18 cellular contexts compared by ENCODE assay signal in genomic region chr10:126584836-126585235, GRCh38.
DNase-seq lines count a peak whose midpoint lies in the region; ATAC-seq, FAIRE-seq and TF ChIP-seq lines count a peak whose summit lies in the region.
"Had no signal": no experiment of that assay in that cellular context is flagged by ENCODE, and none has a peak within 500 bp of the region (broad histone marks: within the 10 kb centered on the region; RNA-seq: fewer than 3 reads in every experiment).

No MANE protein-coding gene starts in this region.

- no peaks in the 10 kb centered on the region for H3K79me2 ChIP-seq in GM23338 (replicated peaks; ENCODE audit: insufficient read depth)
- H3K79me2 ChIP-seq in H1 (ENCODE audit: control insufficient read depth in 1 of 2, insufficient read depth in 2 of 2, low read length in 2 of 2) = no peaks in the 10 kb centered on the region
- H3K79me2 ChIP-seq in trophoblast cell (ENCODE audit: control insufficient read depth, insufficient read depth, low read length, poor library complexity) = no peaks in the 10 kb centered on the region

- no peak overlapping the region for H2BK12ac ChIP-seq in H1 (ENCODE audit: low read depth, low read length)
- no peak overlapping the region for H2BK12ac ChIP-seq in trophoblast cell (ENCODE audit: low read length)

- H2BK5ac ChIP-seq in H1 (ENCODE audit: low read depth, low read length) (no peak overlapping the region), trophoblast cell (ENCODE audit: low read depth, low read length, poor library complexity) (no peak overlapping the region)

- no peak for TF ChIP-seq POLR2A in H1 (IDR thresholded peaks at IDR 0.05; ENCODE audit: control extremely low read depth in 1 of 2, low read depth in 2 of 2, low read length in 2 of 2)

- H2BK120ac ChIP-seq in H1 (replicated peaks; ENCODE audit: low read depth, low read length) (no peak overlapping the region), trophoblast cell (ENCODE audit: insufficient read depth, low read length, poor library complexity) (no peak overlapping the region)

- no peaks in the 10 kb centered on the region for H3K36me3 ChIP-seq in GM23338 (ENCODE audit: insufficient read depth)
- no peaks in the 10 kb centered on the region for H3K36me3 ChIP-seq in HEK293 (ENCODE audit: control insufficient read depth in 2 of 2, insufficient read depth in 1 of 2, low read length in 2 of 2)
- no peaks in the 10 kb centered on the region for H3K36me3 ChIP-seq in H1 (ENCODE audit: control insufficient read depth in 2 of 4, insufficient read depth in 4 of 4, low read length in 3 of 4)
- no peaks in the 10 kb centered on the region for H3K36me3 ChIP-seq in trophoblast cell (ENCODE audit: control insufficient read depth in 1 of 2, insufficient read depth in 2 of 2, low read length in 2 of 2)

- H3K56ac ChIP-seq in H1 (replicated peaks; ENCODE audit: insufficient read length, low read depth, low read length) = no peak overlapping the region

- H4K20me1 ChIP-seq in GM23338 (replicated peaks; ENCODE audit: insufficient read depth) (no peaks in the 10 kb centered on the region), H1 (replicated peaks in 1 of 2; ENCODE audit: control insufficient read depth in 1 of 2, insufficient read depth in 2 of 2, low read length in 2 of 2) (no peaks in the 10 kb centered on the region)

- H3K9ac ChIP-seq in H1 (replicated peaks in 1 of 4; ENCODE audit: extremely low read depth in 1 of 4, low read depth in 3 of 4, low read length in 3 of 4) (no peak overlapping the region), trophoblast cell (ENCODE audit: low read length) (peak overlapping the region; percentile 50)

- TF ChIP-seq CTCF in GM23338 (conservative IDR thresholded peaks at IDR 0.05; ENCODE audit: low read depth in 2 of 2) = no peak
- no peak for TF ChIP-seq CTCF in HEK293 (tag by site-specific recombination; IDR thresholded peaks at IDR 0.05)
- no peak for TF ChIP-seq CTCF in H1 (IDR thresholded peaks at IDR 0.05; ENCODE audit: control extremely low read depth in 1 of 3, insufficient read depth in 1 of 3, low read depth in 1 of 3, low read length in 3 of 3)
- TF ChIP-seq CTCF in foreskin fibroblast (IDR thresholded peaks at IDR 0.05; ENCODE audit: low read depth, low read length) = no peak

- H3K27ac ChIP-seq in GM23338 (ENCODE audit: low read depth) = no peak overlapping the region
- H3K27ac ChIP-seq in HEK293 (ENCODE audit: extremely low read depth, low read depth, low read length) = no peak overlapping the region
- no peak overlapping the region for H3K27ac ChIP-seq in H1 (ENCODE audit: low read depth, low read length)
- H3K27ac ChIP-seq in trophoblast cell (ENCODE audit: low read depth, low read length) = no peak overlapping the region
- H3K27ac ChIP-seq: A549 had no signal

- FAIRE-seq in H1 (lab: Jason Lieb, UNC) = no peak
- FAIRE-seq: A549, D721Med, GM12892, GM19239 had no signal

- 78% methylated on average over 3 of the region's 3 CpGs; no CpG with 5 or more reads in 1 of the 2 experiments for WGBS in H1 (ENCODE audit: extremely low coverage in 1 of 2, insufficient coverage in 1 of 2, insufficient read length in 1 of 2, insufficient replicate concordance in 2 of 2, low coverage in 1 of 2, low lambda C conversion rate in 2 of 2, missing lambda C conversion rate in 1 of 2), 2 experiments
- no CpG with 5 or more reads among the region's 3 CpGs for WGBS in trophoblast cell (ENCODE audit: extremely low coverage, insufficient coverage, insufficient read length)

- TF ChIP-seq RAD21 in H1 (IDR thresholded peaks at IDR 0.05 in 1 of 2, conservative IDR thresholded peaks at IDR 0.05 in 1 of 2; ENCODE audit: low read depth in 2 of 2, low read length in 2 of 2) = no peak

- H3K18ac ChIP-seq in H1 (ENCODE audit: extremely low read depth, low read length) (no peak overlapping the region), trophoblast cell (ENCODE audit: low read length) (no peak overlapping the region)

- POLR2A ChIA-PET in HEK293 (lab: Yijun Ruan, JAX) = no interaction called here
- POLR2A ChIA-PET in H1 (lab: Charles Lee; ENCODE audit: partially characterized antibody) = no interaction called here

- CTCF ChIA-PET in HEK293 (lab: Yijun Ruan, JAX) (interaction anchor here (0.7 kb wide), 1 partner anchor 11 kb away, joined by 4 read pairs; no protein-coding TSS in a partner anchor), H1 (lab: Charles Lee; ENCODE audit: partially characterized antibody) (interaction anchor here (1.0 kb wide), 2 partner anchors 14 to 24 kb away, joined by 3 to 5 read pairs; no protein-coding TSS in a partner anchor)

- no peaks in the 10 kb centered on the region for H3F3A ChIP-seq in GM23338 (replicated peaks; ENCODE audit: low read depth)

- H3K23ac ChIP-seq in H1 (ENCODE audit: insufficient read length) (no peak overlapping the region), trophoblast cell (ENCODE audit: low read length) (no peak overlapping the region)

- H3K27me3 ChIP-seq in GM23338 (ENCODE audit: insufficient read depth) (no peaks in the 10 kb centered on the region), H1 (replicated peaks in 1 of 4; ENCODE audit: control insufficient read depth in 3 of 4, extremely low read depth in 1 of 4, insufficient read depth in 3 of 4, low read length in 3 of 4) (no peaks in the 10 kb centered on the region), trophoblast cell (ENCODE audit: insufficient read depth, low read length) (no peaks in the 10 kb centered on the region)

- peaks cover 6% of the 10 kb centered on the region for H3K27me3 Mint-ChIP-seq in GM23338 (ENCODE audit: insufficient read depth, low read depth, poor library complexity)

- peak overlapping the region; percentile 23; the same call in 1 of the 3 replicates for H3K4me3 Mint-ChIP-seq in GM23338
- H3K4me3 Mint-ChIP-seq: CD14-positive monocyte; CD8-positive, alpha-beta T cell; H9; HFFc6; IgD-negative memory B cell had no signal

- no peaks in the 10 kb centered on the region for H3K9me3 ChIP-seq in HEK293 (ENCODE audit: control insufficient read depth, insufficient read depth, low read depth, low read length)
- no peaks in the 10 kb centered on the region for H3K9me3 ChIP-seq in H1 (ENCODE audit: insufficient read depth in 2 of 2, low read depth in 1 of 2, low read length in 1 of 2)
- peaks cover 3% of the 10 kb centered on the region for H3K9me3 ChIP-seq in trophoblast cell (ENCODE audit: insufficient read depth, low read depth, low read length)
- H3K9me3 ChIP-seq: A549 had no signal

- no peak for TF ChIP-seq EP300 in H1 (IDR thresholded peaks at IDR 0.05; ENCODE audit: borderline replicate concordance in 1 of 2, low read depth in 2 of 2, low read length in 2 of 2)

- peak; percentile 62 for ATAC-seq in GM23338
- ATAC-seq: A549; CD8-positive, alpha-beta T cell had no signal

- 0 out of 2 replicates have a peak overlapping the region, but pooled peaks have one; percentile 12 for H3K4me2 ChIP-seq in GM23338
- no peak overlapping the region for H3K4me2 ChIP-seq in H1 (ENCODE audit: insufficient read depth in 1 of 2, low read depth in 2 of 2, low read length in 2 of 2)
- H3K4me2 ChIP-seq in trophoblast cell (ENCODE audit: low read length) = no peak overlapping the region
- H3K4me2 ChIP-seq: A549 had no signal

- H4K8ac ChIP-seq in H1 (ENCODE audit: extremely low read depth, insufficient read depth, low read length) (no peak overlapping the region), trophoblast cell (ENCODE audit: low read depth, low read length) (no peak overlapping the region)

- no peaks in the 10 kb centered on the region for H3K79me1 ChIP-seq in H1 (ENCODE audit: low read depth, low read length)
- no peaks in the 10 kb centered on the region for H3K79me1 ChIP-seq in trophoblast cell (ENCODE audit: low read length)

- H2BK15ac ChIP-seq in H1 (ENCODE audit: low read length) = no peak overlapping the region

- H3K9me2 ChIP-seq in GM23338 (ENCODE audit: insufficient read depth) = peaks cover 7% of the 10 kb centered on the region; the same call in 1 of the 2 replicates

- H2AFZ ChIP-seq in GM23338 = no peak overlapping the region
- H2AFZ ChIP-seq in H1 (ENCODE audit: low read length) = no peak overlapping the region
- H2AFZ ChIP-seq in trophoblast cell (ENCODE audit: insufficient read depth, low read length, poor library complexity) = no peak overlapping the region

- H3K14ac ChIP-seq in H1 (ENCODE audit: insufficient read length) (no peak overlapping the region), trophoblast cell (ENCODE audit: low read length) (no peak overlapping the region)

- H2AK5ac ChIP-seq in H1 (ENCODE audit: low read depth, low read length) (no peak overlapping the region), trophoblast cell (ENCODE audit: low read length) (no peak overlapping the region)

- H2BK20ac ChIP-seq in H1 (ENCODE audit: low read length) = 0 out of 2 replicates have a peak overlapping the region, but pooled peaks have one; percentile 23

- DNase-seq in GM23338 (ENCODE audit: low spot score) = no peak
- DNase-seq in H1 (ENCODE audit: low read depth in 1 of 2, low spot score in 2 of 2) = no peak
- no peak for DNase-seq in trophoblast cell
- DNase-seq in foreskin fibroblast = no peak
- no peak for DNase-seq in AML-193 (lab: John Stamatoyannopoulos, UW)
- DNase-seq: CD8-positive, alpha-beta T cell; COR-L47; DND-41; GDM1; H9; HFFc6 had no signal

- H4K5ac ChIP-seq in H1 (ENCODE audit: insufficient read length, low read depth, low read length) = no peak overlapping the region

- H4K91ac ChIP-seq in H1 (replicated peaks; ENCODE audit: insufficient read length, low read length) = no peak overlapping the region
- no peak overlapping the region for H4K91ac ChIP-seq in trophoblast cell (ENCODE audit: low read depth, low read length)

- no peak overlapping the region for H3K27ac Mint-ChIP-seq in GM23338
- H3K27ac Mint-ChIP-seq: CD8-positive, alpha-beta T cell; HFFc6; IgD-negative memory B cell had no signal

- peaks cover 19% of the 10 kb centered on the region; the same call in 1 of the 2 replicates for H3K4me1 ChIP-seq in GM23338 (ENCODE audit: insufficient read depth)
- H3K4me1 ChIP-seq in HEK293 (ENCODE audit: control insufficient read depth, insufficient read depth, low read length) = no peaks in the 10 kb centered on the region
- H3K4me1 ChIP-seq in H1 (replicated peaks in 1 of 4; ENCODE audit: control insufficient read depth in 3 of 4, insufficient read depth in 4 of 4, low read length in 3 of 4) = peaks cover 0 to 8% (median 6%) of the 10 kb centered on the region in 4 experiments; a peak in 5 of 7 replicates
- no peaks in the 10 kb centered on the region for H3K4me1 ChIP-seq in trophoblast cell (ENCODE audit: control insufficient read depth in 1 of 2, insufficient read depth in 2 of 2, low read length in 2 of 2)
- H3K4me1 ChIP-seq: A549 had no signal

- no peak overlapping the region for H3K4ac ChIP-seq in H1 (replicated peaks; ENCODE audit: insufficient read length, low read depth, low read length)
- no peak overlapping the region for H3K4ac ChIP-seq in trophoblast cell (ENCODE audit: low read depth, low read length)

- H3K4me1 Mint-ChIP-seq in GM23338 = peaks cover 29% of the 10 kb centered on the region
- H3K4me1 Mint-ChIP-seq: CD14-positive monocyte had no signal

- H3K4me3 ChIP-seq in GM23338 (no peak overlapping the region), HEK293 (ENCODE audit: low read depth, low read length) (no peak overlapping the region), H1 (ENCODE audit: extremely low read depth in 1 of 4, insufficient read depth in 2 of 4, low read depth in 3 of 4, low read length in 4 of 4) (no peak overlapping the region), trophoblast cell (ENCODE audit: low read depth, low read length) (no peak overlapping the region), foreskin fibroblast (ENCODE audit: low read depth in 1 of 2, low read length in 2 of 2) (no peak overlapping the region)
- H3K4me3 ChIP-seq: A549 had no signal

- no peak overlapping the region for H4K12ac ChIP-seq in trophoblast cell (ENCODE audit: low read depth, low read length)

- H3K36me3 Mint-ChIP-seq in GM23338 (ENCODE audit: low read depth) = no peaks in the 10 kb centered on the region
- H3K36me3 Mint-ChIP-seq: CD14-positive monocyte; CD8-positive, alpha-beta T cell; IgD-negative memory B cell had no signal

- 0 out of 2 replicates have a peak, but pooled peaks cover 2% of the 10 kb centered on the region for H3K23me2 ChIP-seq in H1 (ENCODE audit: low read depth, low read length)

- H3K9me3 Mint-ChIP-seq in GM23338 = peaks cover 2% of the 10 kb centered on the region; the same call in 2 of the 3 replicates
- H3K9me3 Mint-ChIP-seq: H9 had no signal
